Comparison of ENCODE assay signal across 16 cellular contexts in the genomic region with DNA sequence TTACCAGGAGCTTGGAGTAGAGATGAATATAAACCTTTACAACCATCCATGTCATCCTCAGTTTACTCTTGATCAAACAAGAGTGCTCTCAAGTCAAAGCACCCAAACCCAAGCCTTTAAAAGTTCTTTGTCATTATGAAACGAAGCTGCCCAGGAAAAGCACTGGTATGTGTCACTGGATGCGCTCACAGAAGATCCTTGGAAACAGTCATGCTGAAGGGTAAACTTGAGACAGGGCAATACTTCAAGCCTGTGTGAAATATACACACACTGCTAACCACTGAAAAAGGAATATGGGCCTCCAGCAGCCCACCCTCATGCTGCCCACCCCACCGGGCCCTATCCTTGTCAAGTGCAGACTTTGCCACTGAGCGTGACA.
DNase-seq lines count a peak whose midpoint lies in the region; ATAC-seq and TF ChIP-seq lines count a peak whose summit lies in the region.
"Had no signal": no experiment of that assay in that cellular context is flagged by ENCODE, and none has a peak within 500 bp of the region (broad histone marks: within the 10 kb centered on the region; RNA-seq: fewer than 3 reads in every experiment).

No MANE protein-coding gene starts in this region.

- H3K9me3 Mint-ChIP-seq in natural killer cell, result no peaks in the 10 kb centered on the region
- H3K9me3 Mint-ChIP-seq: H9, mesothelial cell of epicardium, WTC11 had no signal

- H3K9me2 ChIP-seq in Karpas-422 (replicated peaks; ENCODE audit: insufficient read depth, low read length), result no peaks in the 10 kb centered on the region

- H3K79me2 ChIP-seq in Karpas-422 (ENCODE audit: low read length), result no peaks in the 10 kb centered on the region

- peaks cover 0 to 39% (median 0%) of the 10 kb centered on the region in 11 experiments; a peak in 4 of 22 replicates for H4K20me1 ChIP-seq in BLaER1 treated with 17β-estradiol and CSF1 and Interleukin-3, amounts not matched to agents 10 nM and 100 nM
- H4K20me1 ChIP-seq in Karpas-422 (ENCODE audit: insufficient read depth, low read depth, low read length), result 0 out of 2 replicates have a peak, but pooled peaks cover 5% of the 10 kb centered on the region

- no peak for DNase-seq in T-helper 17 cell
- no peak for DNase-seq in natural killer cell
- no peak for DNase-seq in occipital lobe (lab: John Stamatoyannopoulos, UW)
- DNase-seq in Karpas-422, result no peak
- DNase-seq in GF-D8 (lab: John Stamatoyannopoulos, UW), result no peak
- no peak for DNase-seq in inferior parietal cortex (ENCODE audit: extremely low spot score)
- DNase-seq: brain microvascular endothelial cell, foreskin melanocyte, H9, NCI-H226, posterior cingulate gyrus had no signal

- H3K36me3 Mint-ChIP-seq in T-helper 17 cell (ENCODE audit: low read depth), result peaks cover 3% of the 10 kb centered on the region
- H3K36me3 Mint-ChIP-seq in natural killer cell, result no peaks in the 10 kb centered on the region

- no peak overlapping the region for H3K4me3 ChIP-seq in BLaER1 treated with 17β-estradiol and CSF1 and Interleukin-3, amounts not matched to agents 10 nM and 100 nM
- peak overlapping the region; percentile 29 for H3K4me3 ChIP-seq in GM12875 (ENCODE audit: low read depth, low read length)
- H3K4me3 ChIP-seq in Karpas-422 (ENCODE audit: low read length), result no peak overlapping the region
- H3K4me3 ChIP-seq: SK-N-MC had no signal

- peak overlapping the region; percentile 97 for H3K27ac Mint-ChIP-seq in T-helper 17 cell
- H3K27ac Mint-ChIP-seq in natural killer cell, result peak overlapping the region; percentile 95 to 98
- H3K27ac Mint-ChIP-seq: mesothelial cell of epicardium had no signal

- peaks cover 51 to 97% (median 74%) of the 10 kb centered on the region in 11 experiments for H3K36me3 ChIP-seq in BLaER1 treated with 17β-estradiol and CSF1 and Interleukin-3, amounts not matched to agents 10 nM and 100 nM
- H3K36me3 ChIP-seq in Karpas-422 (ENCODE audit: insufficient read depth, low read length), result no peaks in the 10 kb centered on the region

- H3K27ac ChIP-seq in BLaER1 treated with 17β-estradiol and CSF1 and Interleukin-3, amounts not matched to agents 10 nM and 100 nM, result peak overlapping the region; percentile 29 to 97 (median 70); a peak in 16 of 22 replicates
- no peak overlapping the region for H3K27ac ChIP-seq in Karpas-422 (ENCODE audit: low read length)
- H3K27ac ChIP-seq: brain microvascular endothelial cell, SK-N-MC had no signal

- H3K27me3 Mint-ChIP-seq in T-helper 17 cell (no peaks in the 10 kb centered on the region), natural killer cell (ENCODE audit: low read depth in 2 of 2) (no peaks in the 10 kb centered on the region)

- ATAC-seq in T-helper 17 cell, result no peak
- no peak for ATAC-seq in natural killer cell
- ATAC-seq: WTC11 had no signal

- no peaks in the 10 kb centered on the region for H3K27me3 ChIP-seq in BLaER1 treated with 17β-estradiol and CSF1 and Interleukin-3, amounts not matched to agents 10 nM and 100 nM
- no peaks in the 10 kb centered on the region for H3K27me3 ChIP-seq in Karpas-422 (ENCODE audit: low read length)
- H3K27me3 ChIP-seq: brain microvascular endothelial cell had no signal

- H3K9ac ChIP-seq in BLaER1 treated with 17β-estradiol and CSF1 and Interleukin-3, amounts not matched to agents 10 nM and 100 nM, result peak overlapping the region in 4 of 11 experiments; percentile 40 to 89 (median 72); a peak in 9 of 22 replicates
- H3K9ac ChIP-seq in Karpas-422 (ENCODE audit: low read length), result no peak overlapping the region

- no peak overlapping the region for H3K4me3 Mint-ChIP-seq in T-helper 17 cell
- H3K4me3 Mint-ChIP-seq in natural killer cell, result no peak overlapping the region
- H3K4me3 Mint-ChIP-seq: H9, mesothelial cell of epicardium, WTC11 had no signal

- TF ChIP-seq CTCF in GM12875 (IDR thresholded peaks at IDR 0.05; ENCODE audit: borderline replicate concordance, insufficient read depth, low read depth, low read length) (no peak), natural killer cell (IDR thresholded peaks at IDR 0.05) (no peak)

- H3K4me1 ChIP-seq in BLaER1 treated with 17β-estradiol and CSF1 and Interleukin-3, amounts not matched to agents 10 nM and 100 nM, result peaks cover 58 to 100% (median 92%) of the 10 kb centered on the region in 10 experiments
- no peaks in the 10 kb centered on the region for H3K4me1 ChIP-seq in Karpas-422 (ENCODE audit: low read length)

- H3K9me3 ChIP-seq in BLaER1 treated with 17β-estradiol and CSF1 and Interleukin-3, amounts not matched to agents 10 nM and 100 nM (replicated peaks in 1 of 11), result no peaks in the 10 kb centered on the region
- H3K9me3 ChIP-seq in T-helper 17 cell (ENCODE audit: control insufficient read depth, low read length, poor library complexity, severe bottlenecking) (no peaks in the 10 kb centered on the region), Karpas-422 (ENCODE audit: low read length) (no peaks in the 10 kb centered on the region)

- H3K4me2 ChIP-seq in BLaER1 treated with 17β-estradiol and CSF1 and Interleukin-3, amounts not matched to agents 10 nM and 100 nM, result peak overlapping the region in 10 of 11 experiments; percentile 40 to 91 (median 73); a peak in 18 of 22 replicates
- H3K4me2 ChIP-seq in Karpas-422 (ENCODE audit: low read depth, low read length, poor library complexity, severe bottlenecking), result no peak overlapping the region

- no peak overlapping the region for H2AFZ ChIP-seq in Karpas-422 (ENCODE audit: low read length)

- H3K4me1 Mint-ChIP-seq in T-helper 17 cell (peaks cover 35% of the 10 kb centered on the region), natural killer cell (peaks cover 40 to 56% of the 10 kb centered on the region in 2 donors)

- intact Hi-C loops in natural killer cell (cut with micrococcal nuclease), result loop anchor here (2.0 kb wide), 2 partner anchors 49 to 99 kb away; no protein-coding TSS in a partner anchor
